Comparison of ENCODE assay signal across 24 cellular contexts in genomic region chr2:241980193-241980592, GRCh38.
A peak's percentile ranks its signal among the peaks of the same experiment; 100 is the strongest.
DNase-seq lines count a peak whose midpoint lies in the region; ATAC-seq and TF ChIP-seq lines count a peak whose summit lies in the region.
"Had no signal": no experiment of that assay in that cellular context is flagged by ENCODE, and none has a peak within 500 bp of the region (broad histone marks: within the 10 kb centered on the region; RNA-seq: fewer than 3 reads in every experiment).

No MANE protein-coding gene starts in this region.

- 77 to 85% methylated on average over 5 to 6 of the region's 6 CpGs for WGBS in endodermal cell (ENCODE audit: insufficient coverage in 1 of 2, insufficient read length in 1 of 2), 2 experiments
- WGBS in stomach, 5 donors, result 46 to 56% (median 51%) methylated on average over 6 of the region's 6 CpGs

- intact Hi-C loops in activated B cell treated with CpG ODN at 0.5 μM for 24 hours (cut with micrococcal nuclease) (no loop called here), stomach (cut with DNase I; ENCODE audit: low total_unique reads) (no loop called here)
- intact Hi-C loops in activated T-helper 1 cell treated with anti-CD3 and anti-CD28 coated beads, Interleukin-12 subunit alpha, Interleukin-12 subunit beta, Interleukin-2, Interleukin-4 antibody, amounts not matched to agents 30 ng/mL and 10 ng/mL and 1 ng/mL, durations not matched to agents 14 hours and 24 hours and 36 hours (cut with micrococcal nuclease), result no loop called here

- TF ChIP-seq EP300 in stomach (IDR thresholded peaks at IDR 0.05), result no peak

- H3K4me3 Mint-ChIP-seq in activated B cell treated with CpG ODN at 0.5 μM for 24 hours, result no peak overlapping the region
- no peak overlapping the region for H3K4me3 Mint-ChIP-seq in endodermal cell
- H3K4me3 Mint-ChIP-seq in activated T-helper 1 cell treated with anti-CD3 and anti-CD28 coated beads, Interleukin-12 subunit alpha, Interleukin-12 subunit beta, Interleukin-2, Interleukin-4 antibody, amounts not matched to agents 30 ng/mL and 10 ng/mL and 1 ng/mL, durations not matched to agents 14 hours and 24 hours and 36 hours, result no peak overlapping the region
- H3K4me3 Mint-ChIP-seq: B cell had no signal

- no peaks in the 10 kb centered on the region for H3K4me1 ChIP-seq in endodermal cell (ENCODE audit: control insufficient read depth, insufficient read depth, low read length)
- H3K4me1 ChIP-seq in stomach, result no peaks in the 10 kb centered on the region

- CTCF ChIA-PET in activated B cell treated with CpG ODN at 0.5 μM for 24 hours (lab: Charles Lee), result interaction anchor here (0.9 kb wide), 1 partner anchor 30 kb away, joined by 3 read pairs; no protein-coding TSS in a partner anchor

- H3K4me1 Mint-ChIP-seq in activated B cell treated with CpG ODN at 0.5 μM for 24 hours (peaks cover 34% of the 10 kb centered on the region), endodermal cell (no peaks in the 10 kb centered on the region)
- H3K4me1 Mint-ChIP-seq in activated T-helper 1 cell treated with anti-CD3 and anti-CD28 coated beads, Interleukin-12 subunit alpha, Interleukin-12 subunit beta, Interleukin-2, Interleukin-4 antibody, amounts not matched to agents 30 ng/mL and 10 ng/mL and 1 ng/mL, durations not matched to agents 14 hours and 24 hours and 36 hours (ENCODE audit: low read depth), result no peaks in the 10 kb centered on the region

- H3K27ac Mint-ChIP-seq in activated B cell treated with CpG ODN at 0.5 μM for 24 hours (peak overlapping the region; percentile 9), endodermal cell (peak overlapping the region; percentile 14)
- no peak overlapping the region for H3K27ac Mint-ChIP-seq in activated T-helper 1 cell treated with anti-CD3 and anti-CD28 coated beads, Interleukin-12 subunit alpha, Interleukin-12 subunit beta, Interleukin-2, Interleukin-4 antibody, amounts not matched to agents 30 ng/mL and 10 ng/mL and 1 ng/mL, durations not matched to agents 14 hours and 24 hours and 36 hours
- H3K27ac Mint-ChIP-seq: B cell had no signal

- no peak overlapping the region for H3K9ac ChIP-seq in endodermal cell (ENCODE audit: extremely low read depth, low read length, poor library complexity, severe bottlenecking)

- POLR2A ChIA-PET in activated B cell treated with CpG ODN at 0.5 μM for 24 hours (lab: Charles Lee), result no interaction called here

- no peak for TF ChIP-seq CTCF in activated B cell treated with CpG ODN at 0.5 μM for 24 hours (IDR thresholded peaks at IDR 0.05)
- no peak for TF ChIP-seq CTCF in endodermal cell (conservative IDR thresholded peaks at IDR 0.05)
- TF ChIP-seq CTCF in stomach (IDR thresholded peaks at IDR 0.05), result no peak

- H3K27me3 Mint-ChIP-seq in activated B cell treated with CpG ODN at 0.5 μM for 24 hours, result no peaks in the 10 kb centered on the region
- no peaks in the 10 kb centered on the region for H3K27me3 Mint-ChIP-seq in endodermal cell (ENCODE audit: insufficient read depth)
- H3K27me3 Mint-ChIP-seq in activated T-helper 1 cell treated with anti-CD3 and anti-CD28 coated beads, Interleukin-12 subunit alpha, Interleukin-12 subunit beta, Interleukin-2, Interleukin-4 antibody, amounts not matched to agents 30 ng/mL and 10 ng/mL and 1 ng/mL, durations not matched to agents 14 hours and 24 hours and 36 hours (ENCODE audit: insufficient read depth), result no peaks in the 10 kb centered on the region
- H3K27me3 Mint-ChIP-seq: B cell; CD8-positive, alpha-beta memory T cell; IgD-negative memory B cell had no signal

- no peak overlapping the region for H3K4me3 ChIP-seq in endodermal cell (ENCODE audit: low read length)
- H3K4me3 ChIP-seq in stomach, result no peak overlapping the region
- H3K4me3 ChIP-seq: SJSA1 had no signal

- DNase-seq in activated B cell treated with CpG ODN at 0.5 μM for 24 hours (no peak), endodermal cell (peak; percentile 15), mesenteric fat pad (ENCODE audit: low spot score) (peak; percentile 49), stomach (peak; percentile 4), ACHN (no peak)
- DNase-seq in activated T-helper 1 cell treated with anti-CD3 and anti-CD28 coated beads, Interleukin-12 subunit alpha, Interleukin-12 subunit beta, Interleukin-2, Interleukin-4 antibody, amounts not matched to agents 30 ng/mL and 10 ng/mL and 1 ng/mL, durations not matched to agents 14 hours and 24 hours and 36 hours (ENCODE audit: low spot score), result no peak
- DNase-seq in NK-92 treated with Interleukin-12 subunit alpha and Interleukin-12 subunit beta, amount 100 ng/mL, for 24 hours (lab: John Stamatoyannopoulos, UW), result no peak
- DNase-seq: Calu3; CD8-positive, alpha-beta memory T cell; DMS153; DND-41; NCI-H1048; NCI-H1694 treated with DMSO at 0.1 percent for 48 hours; NCI-H2081; NCI-H2171 treated with DMSO at 0.1 percent for 48 hours; NCI-H524; NCI-H774; PC-3; Right ventricle myocardium superior had no signal

- TF ChIP-seq POLR2A in stomach (IDR thresholded peaks at IDR 0.05), result no peak

- H3K9me3 Mint-ChIP-seq in activated B cell treated with CpG ODN at 0.5 μM for 24 hours (no peaks in the 10 kb centered on the region), endodermal cell (no peaks in the 10 kb centered on the region)
- no peaks in the 10 kb centered on the region for H3K9me3 Mint-ChIP-seq in activated T-helper 1 cell treated with anti-CD3 and anti-CD28 coated beads, Interleukin-12 subunit alpha, Interleukin-12 subunit beta, Interleukin-2, Interleukin-4 antibody, amounts not matched to agents 30 ng/mL and 10 ng/mL and 1 ng/mL, durations not matched to agents 14 hours and 24 hours and 36 hours
- H3K9me3 Mint-ChIP-seq: CD8-positive, alpha-beta memory T cell; IgD-negative memory B cell had no signal

- H3K27ac ChIP-seq in endodermal cell (ENCODE audit: low read depth, low read length) (no peak overlapping the region), stomach (no peak overlapping the region)
- H3K27ac ChIP-seq: C4-2B had no signal

- H3K36me3 ChIP-seq in endodermal cell (ENCODE audit: control insufficient read depth, insufficient read depth, low read length) (no peaks in the 10 kb centered on the region), stomach (peaks cover 0 to 1% (median 0%) of the 10 kb centered on the region in 4 donors)
- H3K36me3 ChIP-seq: SJSA1 had no signal

- H3K36me3 Mint-ChIP-seq in activated B cell treated with CpG ODN at 0.5 μM for 24 hours (ENCODE audit: low read depth) (peaks cover 24% of the 10 kb centered on the region), endodermal cell (ENCODE audit: low read depth) (peaks cover 5% of the 10 kb centered on the region)
- H3K36me3 Mint-ChIP-seq in activated T-helper 1 cell treated with anti-CD3 and anti-CD28 coated beads, Interleukin-12 subunit alpha, Interleukin-12 subunit beta, Interleukin-2, Interleukin-4 antibody, amounts not matched to agents 30 ng/mL and 10 ng/mL and 1 ng/mL, durations not matched to agents 14 hours and 24 hours and 36 hours (ENCODE audit: low read depth), result no peaks in the 10 kb centered on the region

- in situ Hi-C loops in ACHN (cut with HindIII; ENCODE audit: low pct_ligation_motif_present, low pct_unique_long_range_greater_than_20kb, low sequenced_read_pairs), result no loop called here

- H3K9me3 ChIP-seq in endodermal cell (ENCODE audit: control insufficient read depth, low read length), result no peaks in the 10 kb centered on the region
- peaks cover 0 to 4% (median 0%) of the 10 kb centered on the region in 4 donors for H3K9me3 ChIP-seq in stomach
- H3K9me3 ChIP-seq: SJSA1 had no signal

- no peak for ATAC-seq in activated B cell treated with CpG ODN at 0.5 μM for 24 hours (ENCODE audit: low read depth)
- ATAC-seq: HCT116, PC-3 had no signal

- H3K27me3 ChIP-seq in endodermal cell (ENCODE audit: control insufficient read depth, insufficient read depth, low read length, poor library complexity, severe bottlenecking) (no peaks in the 10 kb centered on the region), stomach (no peaks in the 10 kb centered on the region)
- H3K27me3 ChIP-seq: SJSA1 had no signal

Comparison
In these comparisons a context has a peak if more than half of its experiments do, and no peak if none do; other contexts are left out.
1. DNase-seq: peak in endodermal cell (single experiment), mesenteric fat pad (single experiment) and stomach (single experiment); none in activated B cell treated with CpG ODN at 0.5 μM for 24 hours (single experiment), ACHN (single experiment), activated T-helper 1 cell treated with anti-CD3 and anti-CD28 coated beads, Interleukin-12 subunit alpha, Interleukin-12 subunit beta, Interleukin-2, Interleukin-4 antibody, amounts not matched to agents 30 ng/mL and 10 ng/mL and 1 ng/mL, durations not matched to agents 14 hours and 24 hours and 36 hours (single experiment) and NK-92 treated with Interleukin-12 subunit alpha and Interleukin-12 subunit beta, amount 100 ng/mL, for 24 hours (single experiment).